ENCODE assay signal across 13 cellular contexts in genomic region chr12:13428538-13429265, GRCh38.
DNase-seq lines count a peak whose midpoint lies in the region; ATAC-seq and TF ChIP-seq lines count a peak whose summit lies in the region.
"Had no signal": no experiment of that assay in that cellular context is flagged by ENCODE, and none has a peak within 500 bp of the region (broad histone marks: within the 10 kb centered on the region; RNA-seq: fewer than 3 reads in every experiment).

No MANE protein-coding gene starts in this region.

- no peaks in the 10 kb centered on the region for H3K9me3 ChIP-seq in hepatocyte (ENCODE audit: low read depth)
- no peaks in the 10 kb centered on the region for H3K9me3 ChIP-seq in aorta (ENCODE audit: control insufficient read depth, low read length)

- DNase-seq in NCI-H1417 (lab: John Stamatoyannopoulos, UW), result peak in 2 of 3 experiments; percentile 65 to 82
- no peak for DNase-seq in NCI-H1417 treated with DMSO at 0.1 percent for 48 hours (lab: John Stamatoyannopoulos, UW)
- peak; percentile 27 to 38 for DNase-seq in NCI-H446 (lab: John Stamatoyannopoulos, UW)
- DNase-seq in hepatocyte (ENCODE audit: low spot score), result peak; percentile 54
- DNase-seq in aorta, result no peak
- no peak for DNase-seq in KG1 (lab: John Stamatoyannopoulos, UW)
- DNase-seq in activated CD8-positive, alpha-beta memory T cell treated with anti-CD3 and anti-CD28 coated beads, Interleukin-2, amount 50 U/mL, for 4 hours, result no peak
- DNase-seq: activated CD8-positive, alpha-beta T cell treated with anti-CD3 and anti-CD28 coated beads, Interleukin-2, amount 10 ng/mL, durations not matched to agents 7 days and 5 days; erythroblast; natural killer cell; NCI-H2171 treated with DMSO at 0.1 percent for 48 hours had no signal

- no peak overlapping the region for H2AFZ ChIP-seq in hepatocyte

- peak overlapping the region; percentile 53 for H3K27ac ChIP-seq in hepatocyte
- H3K27ac ChIP-seq in aorta (ENCODE audit: low read depth in 1 of 2, low read length in 2 of 2), result no peak overlapping the region
- H3K27ac ChIP-seq: tibial nerve had no signal

- H3K27me3 ChIP-seq in hepatocyte (no peaks in the 10 kb centered on the region), aorta (ENCODE audit: control insufficient read depth in 1 of 2, insufficient read depth in 2 of 2, low read length in 1 of 2) (peaks cover 0 to 1% of the 10 kb centered on the region in 2 donors)
- H3K27me3 ChIP-seq: tibial nerve had no signal

- H3K4me2 ChIP-seq in hepatocyte, result no peak overlapping the region

- H3K36me3 ChIP-seq in hepatocyte (replicated peaks; ENCODE audit: insufficient read depth, low read depth), result no peaks in the 10 kb centered on the region
- no peaks in the 10 kb centered on the region for H3K36me3 ChIP-seq in aorta (ENCODE audit: control insufficient read depth in 1 of 2, insufficient read depth in 2 of 2, low read length in 1 of 2)
- H3K36me3 ChIP-seq: tibial nerve had no signal

- H3K4me3 ChIP-seq in hepatocyte (no peak overlapping the region), aorta (ENCODE audit: low read length in 2 of 2) (no peak overlapping the region)
- H3K4me3 ChIP-seq: tibial nerve had no signal

- intact Hi-C loops in aorta (cut with DNase I), result no loop called here

- H4K20me1 ChIP-seq in hepatocyte (ENCODE audit: insufficient read depth, poor library complexity, severe bottlenecking), result no peaks in the 10 kb centered on the region

- no peaks in the 10 kb centered on the region for H3K79me2 ChIP-seq in hepatocyte

- TF ChIP-seq CTCF in hepatocyte (IDR thresholded peaks at IDR 0.05; ENCODE audit: poor library complexity), result no peak

- H3K9me2 ChIP-seq in hepatocyte (replicated peaks; ENCODE audit: insufficient read depth), result no peaks in the 10 kb centered on the region

- H3K4me1 ChIP-seq in hepatocyte (ENCODE audit: insufficient read depth) (no peaks in the 10 kb centered on the region), aorta (ENCODE audit: control insufficient read depth in 1 of 2, insufficient read depth in 2 of 2, low read length in 2 of 2) (no peaks in the 10 kb centered on the region)
- H3K4me1 ChIP-seq: tibial nerve had no signal

- WGBS in hepatocyte (ENCODE audit: low lambda C conversion rate, missing lambda C conversion rate), result 64% methylated on average over 4 of the region's 4 CpGs
- 28 to 35% methylated on average over 4 of the region's 4 CpGs for WGBS in aorta, 2 donors

- ATAC-seq in aorta (ENCODE audit: low FRiP score) (peak; percentile 29), HG03565 (IDR thresholded peaks at IDR 0.05; ENCODE audit: unreplicated experiment) (no peak)
- ATAC-seq: activated CD8-positive, alpha-beta T cell treated with anti-CD3 and anti-CD28 coated beads, Interleukin-2, amount 10 ng/mL, durations not matched to agents 7 days and 5 days; natural killer cell had no signal

Comparison
In these comparisons a context has a peak if more than half of its experiments do, and no peak if none do; other contexts are left out.
1. DNase-seq: peak in NCI-H1417 (2 of 3), NCI-H446 (2 of 2) and hepatocyte (single experiment); none in NCI-H1417 treated with DMSO at 0.1 percent for 48 hours (single experiment), aorta (0 of 2), KG1 (single experiment) and activated CD8-positive, alpha-beta memory T cell treated with anti-CD3 and anti-CD28 coated beads, Interleukin-2, amount 50 U/mL, for 4 hours (single experiment).